1 cellular context compared by ENCODE assay signal in the genomic region with DNA sequence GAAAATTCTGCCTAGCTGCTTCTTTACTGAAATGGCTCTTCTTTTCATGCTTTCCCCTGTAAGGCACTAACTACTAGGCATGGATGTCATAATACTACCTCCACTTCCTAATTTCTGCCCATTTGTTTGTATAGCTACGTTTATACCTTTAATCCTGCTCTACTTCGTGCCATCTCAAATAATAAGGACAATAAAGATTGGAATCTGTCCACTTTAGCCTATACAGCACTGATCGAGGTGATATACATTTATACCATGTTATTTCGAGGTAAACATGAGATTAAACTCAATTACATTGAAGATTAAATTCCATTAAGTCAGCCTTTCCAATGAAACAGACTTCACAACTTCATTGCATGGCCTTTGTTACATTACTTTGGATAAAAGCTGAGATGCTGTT.
TF ChIP-seq lines count a peak whose summit lies in the region.

No MANE protein-coding gene starts in this region.

TF ChIP-seq in HCT116, 20 proteins besides CTCF, POLR2A, EP300 and RAD21 (continued from another document):
- TF ChIP-seq, protein P1, sequence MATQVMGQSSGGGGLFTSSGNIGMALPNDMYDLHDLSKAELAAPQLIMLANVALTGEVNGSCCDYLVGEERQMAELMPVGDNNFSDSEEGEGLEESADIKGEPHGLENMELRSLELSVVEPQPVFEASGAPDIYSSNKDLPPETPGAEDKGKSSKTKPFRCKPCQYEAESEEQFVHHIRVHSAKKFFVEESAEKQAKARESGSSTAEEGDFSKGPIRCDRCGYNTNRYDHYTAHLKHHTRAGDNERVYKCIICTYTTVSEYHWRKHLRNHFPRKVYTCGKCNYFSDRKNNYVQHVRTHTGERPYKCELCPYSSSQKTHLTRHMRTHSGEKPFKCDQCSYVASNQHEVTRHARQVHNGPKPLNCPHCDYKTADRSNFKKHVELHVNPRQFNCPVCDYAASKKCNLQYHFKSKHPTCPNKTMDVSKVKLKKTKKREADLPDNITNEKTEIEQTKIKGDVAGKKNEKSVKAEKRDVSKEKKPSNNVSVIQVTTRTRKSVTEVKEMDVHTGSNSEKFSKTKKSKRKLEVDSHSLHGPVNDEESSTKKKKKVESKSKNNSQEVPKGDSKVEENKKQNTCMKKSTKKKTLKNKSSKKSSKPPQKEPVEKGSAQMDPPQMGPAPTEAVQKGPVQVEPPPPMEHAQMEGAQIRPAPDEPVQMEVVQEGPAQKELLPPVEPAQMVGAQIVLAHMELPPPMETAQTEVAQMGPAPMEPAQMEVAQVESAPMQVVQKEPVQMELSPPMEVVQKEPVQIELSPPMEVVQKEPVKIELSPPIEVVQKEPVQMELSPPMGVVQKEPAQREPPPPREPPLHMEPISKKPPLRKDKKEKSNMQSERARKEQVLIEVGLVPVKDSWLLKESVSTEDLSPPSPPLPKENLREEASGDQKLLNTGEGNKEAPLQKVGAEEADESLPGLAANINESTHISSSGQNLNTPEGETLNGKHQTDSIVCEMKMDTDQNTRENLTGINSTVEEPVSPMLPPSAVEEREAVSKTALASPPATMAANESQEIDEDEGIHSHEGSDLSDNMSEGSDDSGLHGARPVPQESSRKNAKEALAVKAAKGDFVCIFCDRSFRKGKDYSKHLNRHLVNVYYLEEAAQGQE (IDR thresholded peaks at IDR 0.05; ENCODE audit: low read depth) = no peak
- TF ChIP-seq CEBPB (IDR thresholded peaks at IDR 0.05; ENCODE audit: low read depth) (no peak), TCF7L2 (IDR thresholded peaks at IDR 0.05; ENCODE audit: borderline replicate concordance, extremely low read depth, insufficient read depth, insufficient read length) (no peak), SIN3A (IDR thresholded peaks at IDR 0.05; ENCODE audit: low read depth) (no peak), YY1 (IDR thresholded peaks at IDR 0.05; ENCODE audit: extremely low read depth, insufficient replicate concordance, low read depth, low read length) (no peak), ZFX (IDR thresholded peaks at IDR 0.05) (no peak), FOSL1 (IDR thresholded peaks at IDR 0.05; ENCODE audit: low read depth) (no peak)
